In the genomic region with DNA sequence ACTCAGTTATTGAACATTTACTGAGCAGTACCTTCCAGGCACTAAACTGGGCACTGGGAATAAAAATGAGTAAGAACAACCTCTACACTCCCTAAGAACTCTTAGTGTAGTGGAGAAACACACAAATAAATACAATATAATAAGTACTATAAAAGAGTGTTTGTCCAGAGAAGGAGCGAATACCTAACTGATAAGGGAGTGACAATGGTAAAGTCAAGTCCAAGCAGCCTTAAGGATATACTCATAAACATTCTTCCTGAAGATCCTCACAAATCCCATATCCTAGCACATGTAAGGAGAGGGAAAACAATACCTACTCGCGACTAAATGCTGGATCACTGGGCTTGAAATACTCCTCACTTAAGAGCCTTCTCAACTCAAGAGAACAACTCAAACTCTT, we compare ENCODE assay signal across 26 cellular contexts.
"Had no signal": no experiment of that assay in that cellular context is flagged by ENCODE, and none has a peak within 500 bp of the region (broad histone marks: within the 10 kb centered on the region; RNA-seq: fewer than 3 reads in every experiment).

No MANE protein-coding gene starts in this region.

- H3K27me3 Mint-ChIP-seq: naive thymus-derived CD8-positive, alpha-beta T cell; progenitor cell of endocrine pancreas; stimulated activated naive B cell treated with anti-CD40 and anti-IgM and Interleukin-4, amounts not matched to agents 10 μg/mL and 1 μg/mL and 100 μg/mL, for 72 hours; stimulated activated naive CD8-positive, alpha-beta T cell treated with anti-CD3 and anti-CD28 coated beads, Interleukin-15, Interleukin-2, amounts not matched to agents 100 ng/mL and 50 ng/mL, for 24 hours had no signal

- H3K36me3 ChIP-seq: right lobe of liver, suprapubic skin, transverse colon, upper lobe of right lung, uterus had no signal

- FAIRE-seq: small intestine had no signal

- H3K9me3 ChIP-seq: esophagus squamous epithelium, heart right ventricle, neutrophil, right lobe of liver, suprapubic skin, transverse colon, upper lobe of right lung, uterus had no signal

- ATAC-seq: left lobe of liver; naive thymus-derived CD8-positive, alpha-beta T cell; right lobe of liver; stimulated activated naive B cell treated with anti-CD40 and anti-IgM and Interleukin-4, amounts not matched to agents 10 μg/mL and 1 μg/mL and 100 μg/mL, for 72 hours; upper lobe of right lung had no signal

- H3K4me1 ChIP-seq: parathyroid adenoma, uterus had no signal

- H3K9me3 Mint-ChIP-seq: mesothelial cell of epicardium; naive thymus-derived CD8-positive, alpha-beta T cell; stimulated activated naive B cell treated with anti-CD40 and anti-IgM and Interleukin-4, amounts not matched to agents 10 μg/mL and 1 μg/mL and 100 μg/mL, for 72 hours; stimulated activated naive CD8-positive, alpha-beta T cell treated with anti-CD3 and anti-CD28 coated beads, Interleukin-15, Interleukin-2, amounts not matched to agents 100 ng/mL and 50 ng/mL, for 24 hours had no signal

- H3K9ac ChIP-seq: parathyroid adenoma had no signal

- H3K27ac Mint-ChIP-seq: mesothelial cell of epicardium; progenitor cell of endocrine pancreas; stimulated activated naive B cell treated with anti-CD40 and anti-IgM and Interleukin-4, amounts not matched to agents 10 μg/mL and 1 μg/mL and 100 μg/mL, for 72 hours; stimulated activated naive CD8-positive, alpha-beta T cell treated with anti-CD3 and anti-CD28 coated beads, Interleukin-15, Interleukin-2, amounts not matched to agents 100 ng/mL and 50 ng/mL, for 24 hours had no signal

- DNase-seq: dorsolateral prefrontal cortex; effector CD4-positive, alpha-beta T cell; esophagus squamous epithelium; foreskin melanocyte; glutamatergic neuron; heart right ventricle; hippocampal formation; islet precursor cell; mesenchymal stem cell; naive thymus-derived CD8-positive, alpha-beta T cell; right lobe of liver; small intestine; stimulated activated CD4-positive, alpha-beta T cell treated with anti-CD3 and anti-CD28 coated beads, Interleukin-15, amount 100 ng/mL, for 24 hours; stimulated activated CD4-positive, alpha-beta T cell treated with anti-CD3 and anti-CD28 coated beads, Interleukin-2, amount 100 ng/mL, for 48 hours; stimulated activated naive B cell treated with anti-CD40 and anti-IgM and Interleukin-4, amounts not matched to agents 10 μg/mL and 1 μg/mL and 100 μg/mL, for 72 hours; transverse colon; upper lobe of right lung; uterus had no signal

- H3K27ac ChIP-seq: coronary artery, esophagus squamous epithelium, heart right ventricle, neutrophil, parathyroid adenoma, right lobe of liver, suprapubic skin, transverse colon, upper lobe of right lung, uterus had no signal

- H3K4me3 ChIP-seq: coronary artery, dorsolateral prefrontal cortex, esophagus squamous epithelium, heart right ventricle, right lobe of liver, suprapubic skin, transverse colon, upper lobe of right lung, uterus had no signal

- H3K4me3 Mint-ChIP-seq: mesothelial cell of epicardium; naive thymus-derived CD8-positive, alpha-beta T cell; stimulated activated naive B cell treated with anti-CD40 and anti-IgM and Interleukin-4, amounts not matched to agents 10 μg/mL and 1 μg/mL and 100 μg/mL, for 72 hours; stimulated activated naive CD8-positive, alpha-beta T cell treated with anti-CD3 and anti-CD28 coated beads, Interleukin-15, Interleukin-2, amounts not matched to agents 100 ng/mL and 50 ng/mL, for 24 hours had no signal
